In the genomic region with DNA sequence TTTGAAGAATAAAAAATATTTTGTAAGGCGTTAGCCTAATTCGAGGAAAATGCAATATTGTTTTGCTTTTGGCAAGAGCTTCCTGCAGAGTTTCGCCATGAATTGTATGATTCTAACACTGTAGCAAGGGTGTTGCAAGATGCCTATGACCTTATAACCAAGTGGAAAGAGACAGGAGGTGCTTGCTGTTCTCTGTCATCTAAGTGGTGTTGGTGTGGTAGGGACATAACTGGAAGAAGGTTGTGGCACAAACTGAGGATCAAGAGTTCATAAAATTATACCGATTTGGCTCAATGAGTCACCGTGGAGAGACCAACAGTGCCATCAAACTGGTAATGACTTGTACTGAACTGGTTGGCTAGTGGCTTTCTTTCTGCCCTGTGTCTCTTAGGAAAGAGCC, we compare ENCODE assay signal across 1 cellular context.
A peak's percentile ranks its signal among the peaks of the same experiment; 100 is the strongest.
TF ChIP-seq lines count a peak whose summit lies in the region.

No MANE protein-coding gene starts in this region.

TF ChIP-seq in HepG2, 621 proteins besides CTCF, POLR2A, EP300 and RAD21:
- TF ChIP-seq SETDB1 (CRISPR knock-in tag; IDR thresholded peaks at IDR 0.05; ENCODE audit: borderline replicate concordance) (no peak), CEBPB (IDR thresholded peaks at IDR 0.05; ENCODE audit: borderline replicate concordance, low read depth, low read length) (0 out of 2 replicates have a peak, but pooled peaks have one; percentile 0)
